ENCODE assay signal across 9 cellular contexts in the genomic region with DNA sequence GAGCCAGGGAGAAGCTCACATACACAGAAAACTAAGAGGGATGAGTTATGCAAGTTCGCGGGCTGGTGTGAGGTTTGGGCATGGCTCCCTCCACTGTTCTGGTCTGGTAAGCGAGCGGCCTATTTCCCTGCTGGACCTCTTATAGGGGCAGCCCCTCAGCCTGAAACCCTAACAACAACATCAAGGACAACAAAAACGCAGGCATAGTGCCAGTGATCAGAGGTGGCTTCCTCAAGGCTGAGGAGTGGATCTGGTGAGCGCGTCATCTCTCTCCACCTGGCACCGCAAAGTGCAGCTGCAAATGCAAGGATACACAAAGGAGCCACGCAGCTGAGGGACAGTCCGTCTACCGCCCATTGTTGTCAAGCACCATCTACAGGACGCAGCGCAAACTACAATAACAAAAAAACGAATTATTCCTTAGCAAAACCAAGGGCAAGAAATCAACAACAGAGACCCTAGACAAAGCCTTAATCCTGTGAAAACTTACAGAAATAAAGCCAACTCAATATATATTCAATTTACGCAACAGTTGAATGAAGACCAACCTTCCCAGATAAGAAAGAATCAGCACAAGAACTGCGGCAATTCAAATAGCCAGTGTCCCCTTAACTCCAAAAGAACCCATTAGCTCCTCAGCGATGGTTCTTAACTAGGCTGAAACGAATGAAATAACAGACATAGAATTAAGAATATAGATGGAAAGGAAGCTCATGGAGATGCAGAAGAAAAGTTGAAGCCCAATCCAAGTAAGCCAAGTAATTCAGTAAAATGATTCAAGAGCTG. TPM values are rescaled to one million over a fixed set of nuclear protein-coding genes. Genes with fewer than 3 reads are reported as not detected.
DNase-seq lines count a peak whose midpoint lies in the region; ATAC-seq, FAIRE-seq and TF ChIP-seq lines count a peak whose summit lies in the region.
"Had no signal": no experiment of that assay in that cellular context is flagged by ENCODE, and none has a peak within 500 bp of the region (broad histone marks: within the 10 kb centered on the region; RNA-seq: fewer than 3 reads in every experiment).

No MANE protein-coding gene starts in this region.

- peaks cover 5% of the 10 kb centered on the region for H3K9me3 Mint-ChIP-seq in mesothelial cell of epicardium
- H3K9me3 Mint-ChIP-seq in activated naive CD4-positive, alpha-beta T cell treated with anti-CD3 and anti-CD28 coated beads for 36 hours: peaks cover 11% of the 10 kb centered on the region

- CTCF ChIA-PET in activated naive CD4-positive, alpha-beta T cell treated with anti-CD3 and anti-CD28 coated beads for 36 hours (lab: Charles Lee): no interaction called here

- H3K9me3 ChIP-seq in HUES6 (ENCODE audit: control insufficient read depth, insufficient read depth, low read depth, low read length) (no peaks in the 10 kb centered on the region), SJCRH30 (replicated peaks) (no peaks in the 10 kb centered on the region)

- peak overlapping the region; percentile 28 for H3K9ac ChIP-seq in HUES6 (ENCODE audit: low read length)

- H3K4me3 ChIP-seq in GM12865 (ENCODE audit: low read depth, low read length) (no peak overlapping the region), HUES6 (ENCODE audit: low read depth, low read length) (peak overlapping the region; percentile 40), SJCRH30 (no peak overlapping the region), lower leg skin (ENCODE audit: low read depth, poor library complexity, severe bottlenecking) (no peak overlapping the region)
- H3K4me3 ChIP-seq: skin epidermis had no signal

- TF ChIP-seq CTCF in GM12865 (IDR thresholded peaks at IDR 0.05; ENCODE audit: insufficient read depth, low read depth, low read length, missing control alignments) (peak; percentile 44), mesothelial cell of epicardium (IDR thresholded peaks at IDR 0.05; ENCODE audit: unreplicated experiment) (no peak), lower leg skin (IDR thresholded peaks at IDR 0.05) (no peak)

- no peaks in the 10 kb centered on the region for H3K36me3 ChIP-seq in HUES6 (ENCODE audit: control insufficient read depth, insufficient read depth, low read length)
- no peaks in the 10 kb centered on the region for H3K36me3 ChIP-seq in SJCRH30

- 49 to 65% methylated on average over 18 of the region's 18 CpGs for WGBS in lower leg skin, 2 donors

- no peak for FAIRE-seq in frontal cortex (lab: Jason Lieb, UNC)

- H3K27me3 Mint-ChIP-seq in mesothelial cell of epicardium (ENCODE audit: low read depth): peaks cover 22% of the 10 kb centered on the region
- no peaks in the 10 kb centered on the region for H3K27me3 Mint-ChIP-seq in activated naive CD4-positive, alpha-beta T cell treated with anti-CD3 and anti-CD28 coated beads for 36 hours (ENCODE audit: low read depth)

- TF ChIP-seq POLR2A in lower leg skin (IDR thresholded peaks at IDR 0.05): no peak

- H3K36me3 Mint-ChIP-seq in mesothelial cell of epicardium: no peaks in the 10 kb centered on the region
- H3K36me3 Mint-ChIP-seq in activated naive CD4-positive, alpha-beta T cell treated with anti-CD3 and anti-CD28 coated beads for 36 hours (ENCODE audit: low read depth): no peaks in the 10 kb centered on the region

- H3K27me3 ChIP-seq in HUES6 (ENCODE audit: control insufficient read depth, insufficient read depth, low read length) (no peaks in the 10 kb centered on the region), SJCRH30 (no peaks in the 10 kb centered on the region)

- ATAC-seq in HG03097 (IDR thresholded peaks at IDR 0.05; ENCODE audit: low FRiP score, unreplicated experiment): no peak

- H3K27ac ChIP-seq in HUES6 (ENCODE audit: low read depth, low read length) (no peak overlapping the region), SJCRH30 (no peak overlapping the region)
- H3K27ac ChIP-seq: skin epidermis had no signal

- H3K27ac Mint-ChIP-seq in mesothelial cell of epicardium: no peak overlapping the region
- no peak overlapping the region for H3K27ac Mint-ChIP-seq in activated naive CD4-positive, alpha-beta T cell treated with anti-CD3 and anti-CD28 coated beads for 36 hours

- H3K4me1 Mint-ChIP-seq in mesothelial cell of epicardium: no peaks in the 10 kb centered on the region
- no peaks in the 10 kb centered on the region for H3K4me1 Mint-ChIP-seq in activated naive CD4-positive, alpha-beta T cell treated with anti-CD3 and anti-CD28 coated beads for 36 hours (ENCODE audit: low read depth)

- DNase-seq in GM12865 (ENCODE audit: low read depth) (peak; percentile 42), SJCRH30 (peak; percentile 9 to 24), mesothelial cell of epicardium (ENCODE audit: low spot score in 2 of 2, unreplicated experiment in 2 of 2) (no peak), lower leg skin (ENCODE audit: low spot score in 2 of 2) (no peak), frontal cortex (ENCODE audit: low spot score in 2 of 2) (no peak)
- no peak for DNase-seq in activated naive CD4-positive, alpha-beta T cell treated with anti-CD3 and anti-CD28 coated beads for 36 hours

- H3K4me1 ChIP-seq in HUES6 (ENCODE audit: control insufficient read depth, insufficient read depth, low read length) (0 out of 2 replicates have a peak, but pooled peaks cover 5% of the 10 kb centered on the region), SJCRH30 (no peaks in the 10 kb centered on the region)

- intact Hi-C loops in lower leg skin (cut with DNase I; ENCODE audit: low total_unique reads): no loop called here
- intact Hi-C loops in activated naive CD4-positive, alpha-beta T cell treated with anti-CD3 and anti-CD28 coated beads for 36 hours (cut with micrococcal nuclease): no loop called here

- peak overlapping the region; percentile 6 for H3K4me3 Mint-ChIP-seq in mesothelial cell of epicardium
- H3K4me3 Mint-ChIP-seq in activated naive CD4-positive, alpha-beta T cell treated with anti-CD3 and anti-CD28 coated beads for 36 hours: no peak overlapping the region

RNA-seq across cellular contexts. Expression of a gene that starts 9.2 kb away (rescaled TPM):
- not detected in 2 replicates for total RNA-seq in SJCRH30 (2014; rRNA removed; shearing (Covaris generic))
- total RNA-seq in mesothelial cell of epicardium (not detected in 3 replicates), lower leg skin (not detected), frontal cortex (not detected)
- total RNA-seq in activated naive CD4-positive, alpha-beta T cell treated with anti-CD3 and anti-CD28 coated beads for 36 hours: not detected

RNA-seq across cellular contexts. Expression of a gene that starts 18.8 kb away (rescaled TPM):
- not detected in 2 replicates for total RNA-seq in SJCRH30 (2014; rRNA removed; shearing (Covaris generic))
- total RNA-seq in mesothelial cell of epicardium: not detected in 3 replicates
- not detected for total RNA-seq in lower leg skin
- total RNA-seq in activated naive CD4-positive, alpha-beta T cell treated with anti-CD3 and anti-CD28 coated beads for 36 hours: not detected
- not detected for total RNA-seq in frontal cortex

Comparison
In these comparisons a context has a peak if more than half of its experiments do, and no peak if none do; other contexts are left out.
1. DNase-seq: peak in GM12865 (single experiment) and SJCRH30 (2 of 2); none in mesothelial cell of epicardium (0 of 2), lower leg skin (0 of 2), activated naive CD4-positive, alpha-beta T cell treated with anti-CD3 and anti-CD28 coated beads for 36 hours (single experiment) and frontal cortex (0 of 2).